25 cellular contexts compared by ENCODE assay signal in the genomic region with DNA sequence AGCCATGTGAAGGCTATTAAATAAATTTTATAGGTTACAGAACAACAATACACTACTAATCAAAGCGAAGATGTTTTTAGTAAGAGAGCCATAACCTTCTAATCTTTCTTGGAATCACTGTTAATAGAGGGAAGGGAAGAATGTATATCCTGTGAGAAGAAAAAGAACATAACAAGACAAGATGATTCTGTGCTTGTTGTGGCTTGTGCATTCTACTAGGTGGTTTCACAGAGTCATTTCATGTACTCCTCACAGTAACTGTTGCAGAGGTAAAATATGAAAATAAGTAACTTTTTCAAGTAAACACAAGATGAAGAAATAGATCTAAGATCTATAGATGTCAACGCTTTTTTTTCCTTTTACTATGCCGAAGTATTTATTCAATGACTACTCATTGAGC.
"Had no signal": no experiment of that assay in that cellular context is flagged by ENCODE, and none has a peak within 500 bp of the region (broad histone marks: within the 10 kb centered on the region; RNA-seq: fewer than 3 reads in every experiment).

No MANE protein-coding gene starts in this region.

- H3K36me3 ChIP-seq: SJCRH30 had no signal

- H3K9me3 ChIP-seq: SJCRH30 had no signal

- H3K4me3 Mint-ChIP-seq: IgD-negative memory B cell had no signal

- DNase-seq: Kasumi-1, MV-4-11, NCI-H1048, NCI-H1105, NCI-H1417, NCI-H1436 treated with DMSO at 0.1 percent for 48 hours, NCI-H1694, NCI-H1930, NCI-H2081, NCI-H2107, NCI-H226, NCI-H446, NCI-H510A, NCI-H524 treated with DMSO at 0.1 percent for 48 hours, NCI-H69, NCI-H774, RPMI8226, SHP77 treated with DMSO at 0.1 percent for 48 hours, SJCRH30 had no signal

- H3K27me3 ChIP-seq: SJCRH30 had no signal

- H3K27me3 Mint-ChIP-seq: IgD-negative memory B cell had no signal

- H3K4me2 ChIP-seq: KMS-11 had no signal

- H3K4me1 Mint-ChIP-seq: IgD-negative memory B cell had no signal

- H3K27ac ChIP-seq: HL-60, KMS-11, SJCRH30 had no signal

- H3K4me3 ChIP-seq: K562, SJCRH30 had no signal

- H3K4me1 ChIP-seq: SJCRH30 had no signal

- FAIRE-seq: HTR-8/SVneo, K562, RCC 7860 had no signal
